In the genomic region with DNA sequence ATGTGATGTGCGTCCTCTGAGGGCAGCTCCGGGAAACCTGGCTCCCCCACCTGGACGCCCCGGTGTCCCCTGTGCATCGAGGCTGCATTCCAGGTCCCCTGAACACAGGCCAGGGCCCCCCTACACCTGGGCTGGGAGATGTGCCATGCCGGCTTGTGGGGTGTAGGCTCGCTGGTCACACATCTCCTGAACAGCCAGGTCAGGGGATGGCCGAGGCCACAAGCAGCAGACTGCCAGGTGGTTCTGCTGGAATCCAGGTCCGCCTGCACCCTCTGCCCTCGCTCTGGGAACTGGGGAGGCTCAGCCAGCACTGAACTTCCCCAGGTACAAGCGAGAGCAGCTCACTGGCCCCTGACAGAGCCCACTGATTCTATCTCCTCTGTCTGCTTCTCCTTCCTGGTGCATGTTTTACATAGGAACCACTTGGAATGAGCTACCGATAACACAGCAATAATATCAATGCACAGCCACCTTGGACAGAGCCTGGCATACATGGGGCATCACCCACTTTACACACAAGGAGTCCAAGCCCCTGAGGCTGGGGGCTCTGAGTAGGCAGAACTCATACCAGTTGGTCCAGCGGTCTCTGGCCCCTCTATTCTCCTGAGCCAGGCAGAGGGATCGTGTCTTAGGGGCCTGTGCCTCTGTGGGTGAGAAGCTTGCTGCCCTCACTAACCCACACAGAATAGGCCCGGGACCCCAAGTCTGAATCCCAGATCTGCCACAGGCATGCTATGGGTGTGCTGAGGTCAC, we compare ENCODE assay signal across 18 cellular contexts. TPM values are rescaled to one million over a fixed set of nuclear protein-coding genes. Genes with fewer than 3 reads are reported as not detected.
DNase-seq lines count a peak whose midpoint lies in the region; ATAC-seq and TF ChIP-seq lines count a peak whose summit lies in the region.
"Had no signal": no experiment of that assay in that cellular context is flagged by ENCODE, and none has a peak within 500 bp of the region (broad histone marks: within the 10 kb centered on the region; RNA-seq: fewer than 3 reads in every experiment).

No MANE protein-coding gene starts in this region.

- H3K27me3 ChIP-seq in right atrium auricular region (no peaks in the 10 kb centered on the region), WERI-Rb-1 (ENCODE audit: insufficient read depth, low read depth, severe bottlenecking) (no peaks in the 10 kb centered on the region), lower lobe of right lung (ENCODE audit: low read depth) (no peaks in the 10 kb centered on the region)
- H3K27me3 ChIP-seq: body of pancreas had no signal

- intact Hi-C loops in left ventricle myocardium superior (cut with micrococcal nuclease) (no loop called here), lower lobe of right lung (cut with DNase I) (no loop called here)

- H3K4me1 ChIP-seq in right atrium auricular region (peaks cover 0 to 4% of the 10 kb centered on the region in 2 donors), lower lobe of right lung (peaks cover 9% of the 10 kb centered on the region)
- H3K4me1 ChIP-seq: body of pancreas had no signal

- H3K36me3 ChIP-seq in right atrium auricular region, result no peaks in the 10 kb centered on the region
- no peaks in the 10 kb centered on the region for H3K36me3 ChIP-seq in WERI-Rb-1
- H3K36me3 ChIP-seq in lower lobe of right lung, result peaks cover 5% of the 10 kb centered on the region

- H3K4me3 ChIP-seq in right atrium auricular region (no peak overlapping the region), WERI-Rb-1 (ENCODE audit: low read depth, low read length) (no peak overlapping the region), lower lobe of right lung (no peak overlapping the region)
- H3K4me3 ChIP-seq: body of pancreas, lung had no signal

- H3K27ac ChIP-seq in right atrium auricular region (no peak overlapping the region), WERI-Rb-1 (peak overlapping the region; percentile 68), lower lobe of right lung (no peak overlapping the region)
- H3K27ac ChIP-seq: body of pancreas, KMS-11 had no signal

- TF ChIP-seq CTCF in right atrium auricular region (IDR thresholded peaks at IDR 0.05) (no peak), WERI-Rb-1 (IDR thresholded peaks at IDR 0.05; ENCODE audit: low read depth, low read length) (no peak), lower lobe of right lung (IDR thresholded peaks at IDR 0.05) (no peak)

- ATAC-seq in left ventricle myocardium superior (no peak), lower lobe of right lung (no peak)
- ATAC-seq: activated T-cell treated with anti-CD3 and anti-CD28 coated beads, Interleukin-2, amount 50 U/mL, for 72 hours; body of pancreas had no signal

- no peaks in the 10 kb centered on the region for H3K9me3 ChIP-seq in right atrium auricular region
- H3K9me3 ChIP-seq in WERI-Rb-1 (ENCODE audit: severe bottlenecking), result no peaks in the 10 kb centered on the region
- no peaks in the 10 kb centered on the region for H3K9me3 ChIP-seq in lower lobe of right lung
- H3K9me3 ChIP-seq: body of pancreas had no signal

- DNase-seq in left ventricle myocardium superior (peak; percentile 18), right atrium auricular region (ENCODE audit: low spot score) (no peak), WERI-Rb-1 (no peak), lower lobe of right lung (peak; percentile 46), NCI-H146 treated with DMSO at 0.1 percent for 48 hours (lab: John Stamatoyannopoulos, UW; ENCODE audit: unreplicated experiment) (no peak), globus pallidus (ENCODE audit: low spot score) (no peak), A172 (ENCODE audit: low spot score) (no peak)
- no peak for DNase-seq in stimulated activated CD4-positive, alpha-beta T cell treated with anti-CD3 and anti-CD28 coated beads, Interleukin-4, amount 100 ng/mL, for 4 hours
- DNase-seq: activated T-cell treated with anti-CD3 and anti-CD28 coated beads, Interleukin-2, amount 50 U/mL, for 72 hours; CD4-positive, alpha-beta memory T cell; effector memory CD4-positive, alpha-beta T cell; GDM1; occipital lobe had no signal

RNA-seq across cellular contexts. Expression of gene TBX1, which starts 46.8 kb away (rescaled TPM):
- total RNA-seq in left ventricle myocardium superior (3.6 TPM), right atrium auricular region (under 1 TPM in 1 of 2 donors, not detected in 1; 0.24 TPM), lower lobe of right lung (13.5 TPM)
- 3.7 and 7.4 TPM in 2 replicates for total RNA-seq in A172 (2014; rRNA removed; shearing (Covaris generic))
- total RNA-seq: activated CD8-positive, alpha-beta memory T cell treated with anti-CD3 and anti-CD28 coated beads for 36 hours; CD4-positive, alpha-beta memory T cell; temporal lobe had no signal

RNA-seq across cellular contexts. Expression of gene GNB1L, which starts 47.3 kb away (rescaled TPM):
- total RNA-seq in left ventricle myocardium superior, result 3.4 TPM
- 1 to 10 TPM; 2.6 to 4.7 TPM for total RNA-seq in right atrium auricular region
- 6.0 TPM for total RNA-seq in lower lobe of right lung
- 8.9 and 9.6 TPM in 2 replicates for total RNA-seq in A172 (2014; rRNA removed; shearing (Covaris generic))

RNA-seq across cellular contexts. Expression of gene RTL10, which starts 47.3 kb away (rescaled TPM):
- total RNA-seq in left ventricle myocardium superior (8.0 TPM), right atrium auricular region (1 to 10 TPM; 7.9 to 8.1 TPM), lower lobe of right lung (24.3 TPM)
- total RNA-seq in A172 (2014; rRNA removed; shearing (Covaris generic)), result 8.5 and 11.7 TPM in 2 replicates

Comparison
In these comparisons a context has a peak if more than half of its experiments do, and no peak if none do; other contexts are left out.
1. DNase-seq: peak in left ventricle myocardium superior (single experiment) and lower lobe of right lung (single experiment); none in right atrium auricular region (single experiment), WERI-Rb-1 (single experiment), stimulated activated CD4-positive, alpha-beta T cell treated with anti-CD3 and anti-CD28 coated beads, Interleukin-4, amount 100 ng/mL, for 4 hours (0 of 2), NCI-H146 treated with DMSO at 0.1 percent for 48 hours (single experiment), globus pallidus (single experiment) and A172 (single experiment).